18 cellular contexts compared by ENCODE assay signal in genomic region chr2:54638103-54638502, GRCh38.
DNase-seq lines count a peak whose midpoint lies in the region; ATAC-seq lines count a peak whose summit lies in the region.
"Had no signal": no experiment of that assay in that cellular context is flagged by ENCODE, and none has a peak within 500 bp of the region (broad histone marks: within the 10 kb centered on the region; RNA-seq: fewer than 3 reads in every experiment).

No MANE protein-coding gene starts in this region.

- H3K4me1 ChIP-seq in naive thymus-derived CD4-positive, alpha-beta T cell (ENCODE audit: control insufficient read depth in 2 of 2, insufficient read depth in 2 of 2, low read length in 2 of 2): peaks cover 0 to 16% of the 10 kb centered on the region in 2 donors

- H3K4me3 ChIP-seq in naive thymus-derived CD4-positive, alpha-beta T cell (ENCODE audit: low read length): no peak overlapping the region
- H3K4me3 ChIP-seq: prostate gland, transverse colon had no signal

- H3K4me3 Mint-ChIP-seq in naive thymus-derived CD4-positive, alpha-beta T cell: no peak overlapping the region
- H3K4me3 Mint-ChIP-seq: activated CD8-positive, alpha-beta memory T cell treated with anti-CD3 and anti-CD28 coated beads, Interleukin-2, amount 10 ng/mL, durations not matched to agents 7 days and 5 days; CD4-positive, alpha-beta T cell; T-helper 17 cell had no signal

- H3K27me3 ChIP-seq in naive thymus-derived CD4-positive, alpha-beta T cell (ENCODE audit: control insufficient read depth in 2 of 2, insufficient read depth in 2 of 2, low read length in 2 of 2): no peaks in the 10 kb centered on the region
- H3K27me3 ChIP-seq: transverse colon had no signal

- H3K9me3 Mint-ChIP-seq in naive thymus-derived CD4-positive, alpha-beta T cell: no peaks in the 10 kb centered on the region
- H3K9me3 Mint-ChIP-seq: CD4-positive, alpha-beta T cell had no signal

- ATAC-seq in GM18498 (IDR thresholded peaks at IDR 0.05; ENCODE audit: unreplicated experiment): peak; percentile 34
- ATAC-seq in GM21423 (IDR thresholded peaks at IDR 0.05; ENCODE audit: unreplicated experiment): peak; percentile 30
- peak; percentile 39 for ATAC-seq in HG03442 (IDR thresholded peaks at IDR 0.05; ENCODE audit: unreplicated experiment)
- no peak for ATAC-seq in naive thymus-derived CD4-positive, alpha-beta T cell
- ATAC-seq: activated CD8-positive, alpha-beta memory T cell treated with anti-CD3 and anti-CD28 coated beads, Interleukin-2, amount 10 ng/mL, durations not matched to agents 7 days and 5 days; T-helper 17 cell had no signal

- peak; percentile 31 for DNase-seq in germinal center (ENCODE audit: low spot score)
- DNase-seq in middle frontal gyrus (ENCODE audit: extremely low spot score, low spot score): no peak
- no peak for DNase-seq in naive thymus-derived CD4-positive, alpha-beta T cell
- DNase-seq in LoVo (ENCODE audit: low spot score): no peak
- no peak for DNase-seq in T-helper 1 cell
- DNase-seq: activated CD8-positive, alpha-beta memory T cell treated with anti-CD3 and anti-CD28 coated beads, Interleukin-2, amount 10 ng/mL, durations not matched to agents 7 days and 5 days; amniotic stem cell; CD4-positive, alpha-beta T cell; GOT3; head of caudate nucleus; mammary epithelial cell; NCI-H146; T-helper 17 cell; transverse colon had no signal

- H3K36me3 ChIP-seq in naive thymus-derived CD4-positive, alpha-beta T cell (ENCODE audit: control insufficient read depth in 2 of 3, insufficient read depth in 3 of 3, low read length in 3 of 3): peaks cover 19 to 79% (median 38%) of the 10 kb centered on the region in 3 experiments
- H3K36me3 ChIP-seq: prostate gland had no signal

- intact Hi-C loops in naive thymus-derived CD4-positive, alpha-beta T cell (cut with micrococcal nuclease): no loop called here

- CTCF ChIA-PET in naive thymus-derived CD4-positive, alpha-beta T cell (lab: Charles Lee): no interaction called here

- POLR2A ChIA-PET in naive thymus-derived CD4-positive, alpha-beta T cell (lab: Charles Lee): interaction anchor here (1.1 kb wide), 1 partner anchor 79 kb away, joined by 3 read pairs; no protein-coding TSS in a partner anchor

- no peaks in the 10 kb centered on the region for H3K9me3 ChIP-seq in naive thymus-derived CD4-positive, alpha-beta T cell (ENCODE audit: control insufficient read depth in 2 of 3, low read length in 3 of 3)
- H3K9me3 ChIP-seq: prostate gland, transverse colon had no signal

- peak overlapping the region in 4 of 9 donors; percentile 33 to 68 (median 50) for H3K27ac Mint-ChIP-seq in naive thymus-derived CD4-positive, alpha-beta T cell
- H3K27ac Mint-ChIP-seq: activated CD8-positive, alpha-beta memory T cell treated with anti-CD3 and anti-CD28 coated beads, Interleukin-2, amount 10 ng/mL, durations not matched to agents 7 days and 5 days had no signal

- H3K27ac ChIP-seq in naive thymus-derived CD4-positive, alpha-beta T cell (ENCODE audit: low read depth, low read length): no peak overlapping the region
- H3K27ac ChIP-seq: prostate gland had no signal

- H3K36me3 Mint-ChIP-seq in naive thymus-derived CD4-positive, alpha-beta T cell: peaks cover 14 to 60% (median 38%) of the 10 kb centered on the region in 5 donors

- H3K4me1 Mint-ChIP-seq in naive thymus-derived CD4-positive, alpha-beta T cell: peaks cover 30 to 75% (median 57%) of the 10 kb centered on the region in 7 donors

- H3K27me3 Mint-ChIP-seq in naive thymus-derived CD4-positive, alpha-beta T cell: no peaks in the 10 kb centered on the region
- H3K27me3 Mint-ChIP-seq: activated CD8-positive, alpha-beta memory T cell treated with anti-CD3 and anti-CD28 coated beads, Interleukin-2, amount 10 ng/mL, durations not matched to agents 7 days and 5 days; CD4-positive, alpha-beta T cell; T-helper 17 cell had no signal
